Comparison of ENCODE assay signal across 5 cellular contexts in the genomic region with DNA sequence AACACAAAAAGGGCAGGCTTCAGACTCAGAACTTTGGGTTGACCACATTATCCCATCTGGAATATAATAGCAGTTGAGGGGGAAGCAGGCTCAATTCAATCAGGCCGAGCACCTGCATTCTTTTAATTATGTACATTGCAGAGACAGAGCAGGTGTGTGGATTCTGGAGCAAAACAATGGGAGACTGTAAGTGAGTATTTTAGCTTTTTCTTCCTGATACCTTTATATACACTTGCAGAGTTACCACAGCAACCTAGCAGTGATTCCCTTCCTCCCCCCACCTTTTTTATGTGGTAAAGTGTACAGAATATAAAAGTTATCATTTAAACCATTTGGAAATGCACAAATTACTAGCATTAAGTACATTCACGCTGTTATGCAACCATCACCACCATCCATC. TPM values are rescaled to one million over a fixed set of nuclear protein-coding genes. Genes with fewer than 3 reads are reported as not detected.
"Had no signal": no experiment of that assay in that cellular context is flagged by ENCODE, and none has a peak within 500 bp of the region (broad histone marks: within the 10 kb centered on the region; RNA-seq: fewer than 3 reads in every experiment).

No MANE protein-coding gene starts in this region.

RNA-seq across cellular contexts. Expression of a gene that starts 6.8 kb away (rescaled TPM):
- total RNA-seq: HepG2, HT-29, HT1080, IMR-90, K562 had no signal
